Comparison of ENCODE assay signal across 13 cellular contexts in genomic region chr19:16398530-16399241, GRCh38.
DNase-seq lines count a peak whose midpoint lies in the region; ATAC-seq and TF ChIP-seq lines count a peak whose summit lies in the region.
"Had no signal": no experiment of that assay in that cellular context is flagged by ENCODE, and none has a peak within 500 bp of the region (broad histone marks: within the 10 kb centered on the region; RNA-seq: fewer than 3 reads in every experiment).

No MANE protein-coding gene starts in this region.

- no peak for TF ChIP-seq POLR2A in esophagus muscularis mucosa (IDR thresholded peaks at IDR 0.05; ENCODE audit: low read depth)

- intact Hi-C loops in esophagus muscularis mucosa (cut with DNase I) = no loop called here

- H3F3A ChIP-seq in DOHH2 (ENCODE audit: control insufficient read depth, insufficient read depth) = no peaks in the 10 kb centered on the region

- H3K79me2 ChIP-seq in DOHH2 (ENCODE audit: control insufficient read depth, low read length) = no peaks in the 10 kb centered on the region
- H3K79me2 ChIP-seq: hepatocyte had no signal

- DNase-seq in NCI-H2227 treated with DMSO at 0.1 percent for 48 hours (lab: John Stamatoyannopoulos, UW) = peak; percentile 8
- no peak for DNase-seq in esophagus muscularis mucosa (ENCODE audit: extremely low spot score)
- DNase-seq in NCI-H2196 (lab: John Stamatoyannopoulos, UW; ENCODE audit: unreplicated experiment) = no peak
- no peak for DNase-seq in Kasumi-1 (lab: John Stamatoyannopoulos, UW)
- no peak for DNase-seq in activated CD4-positive, CD25-positive, alpha-beta regulatory T cell (lab: John Stamatoyannopoulos, UW)
- DNase-seq: EL; H9; SK-N-SH; stimulated activated CD4-positive, alpha-beta T cell treated with anti-CD3 and anti-CD28 coated beads, Interleukin-4, amount 100 ng/mL, for 4 hours had no signal

- H3K4me2 ChIP-seq in DOHH2 (ENCODE audit: low read length) = peak overlapping the region; percentile 46
- H3K4me2 ChIP-seq: hepatocyte, SK-N-SH had no signal

- TF ChIP-seq EP300 in esophagus muscularis mucosa (IDR thresholded peaks at IDR 0.05) = no peak

- H3K27ac ChIP-seq in DOHH2 (ENCODE audit: low read depth, low read length) = no peak overlapping the region
- H3K27ac ChIP-seq in esophagus muscularis mucosa (replicated peaks in 1 of 4) = peak overlapping the region; percentile 58 to 76 (median 72)
- peak overlapping the region; percentile 64 for H3K27ac ChIP-seq in skeletal muscle tissue (ENCODE audit: low read depth, low read length)
- H3K27ac ChIP-seq: hepatocyte had no signal

- no peak for TF ChIP-seq CTCF in DOHH2 (IDR thresholded peaks at IDR 0.05; ENCODE audit: low read depth, low read length, poor library complexity, severe bottlenecking)
- no peak for TF ChIP-seq CTCF in esophagus muscularis mucosa (IDR thresholded peaks at IDR 0.05)

- H3K4me1 ChIP-seq in DOHH2 (ENCODE audit: control insufficient read depth, low read length) (peaks cover 38% of the 10 kb centered on the region), esophagus muscularis mucosa (peaks cover 13 to 25% (median 20%) of the 10 kb centered on the region in 4 donors), skeletal muscle tissue (ENCODE audit: control insufficient read depth in 3 of 3, insufficient read depth in 3 of 3, low read length in 3 of 3) (peaks cover 19 to 20% (median 19%) of the 10 kb centered on the region in 3 donors)

- H3K27me3 ChIP-seq in DOHH2 (ENCODE audit: control insufficient read depth, low read length) (no peaks in the 10 kb centered on the region), esophagus muscularis mucosa (no peaks in the 10 kb centered on the region), skeletal muscle tissue (ENCODE audit: control insufficient read depth in 3 of 3, insufficient read depth in 3 of 3, low read length in 3 of 3) (no peaks in the 10 kb centered on the region)
- H3K27me3 ChIP-seq: hepatocyte had no signal

- no peak for ATAC-seq in HG03520 (IDR thresholded peaks at IDR 0.05; ENCODE audit: unreplicated experiment)

- H3K9me3 ChIP-seq in DOHH2 (ENCODE audit: control insufficient read depth, insufficient read depth, low read length) = no peaks in the 10 kb centered on the region
- no peaks in the 10 kb centered on the region for H3K9me3 ChIP-seq in esophagus muscularis mucosa
- H3K9me3 ChIP-seq in skeletal muscle tissue (ENCODE audit: control insufficient read depth in 3 of 3, low read length in 3 of 3) = no peaks in the 10 kb centered on the region
- H3K9me3 ChIP-seq: SK-N-SH had no signal

- H3K9ac ChIP-seq in skeletal muscle tissue (ENCODE audit: low read depth in 1 of 3, low read length in 3 of 3) = peak overlapping the region in 1 of 3 donors; percentile 25
- H3K9ac ChIP-seq: SK-N-SH had no signal

- H3K4me3 ChIP-seq in DOHH2 (ENCODE audit: low read length) (no peak overlapping the region), esophagus muscularis mucosa (no peak overlapping the region), skeletal muscle tissue (ENCODE audit: low read length in 3 of 3) (no peak overlapping the region)
- H3K4me3 ChIP-seq: hepatocyte had no signal

- H3K36me3 ChIP-seq in DOHH2 (ENCODE audit: control insufficient read depth, low read length) = peaks cover 67% of the 10 kb centered on the region
- H3K36me3 ChIP-seq in esophagus muscularis mucosa = peaks cover 36 to 61% (median 49%) of the 10 kb centered on the region in 4 donors
- peaks cover 27 to 34% (median 29%) of the 10 kb centered on the region in 3 donors for H3K36me3 ChIP-seq in skeletal muscle tissue (ENCODE audit: control insufficient read depth in 3 of 3, insufficient read depth in 3 of 3, low read length in 3 of 3)

- no peaks in the 10 kb centered on the region for H4K20me1 ChIP-seq in DOHH2 (ENCODE audit: control insufficient read depth, insufficient read depth, low read depth, low read length)

- WGBS in esophagus muscularis mucosa = 75% methylated on average over 8 of the region's 8 CpGs

- no peaks in the 10 kb centered on the region for H3K9me2 ChIP-seq in DOHH2 (replicated peaks; ENCODE audit: control insufficient read depth, low read length)
- H3K9me2 ChIP-seq: SK-N-SH had no signal
